ENCODE assay signal across 12 cellular contexts in the genomic region with DNA sequence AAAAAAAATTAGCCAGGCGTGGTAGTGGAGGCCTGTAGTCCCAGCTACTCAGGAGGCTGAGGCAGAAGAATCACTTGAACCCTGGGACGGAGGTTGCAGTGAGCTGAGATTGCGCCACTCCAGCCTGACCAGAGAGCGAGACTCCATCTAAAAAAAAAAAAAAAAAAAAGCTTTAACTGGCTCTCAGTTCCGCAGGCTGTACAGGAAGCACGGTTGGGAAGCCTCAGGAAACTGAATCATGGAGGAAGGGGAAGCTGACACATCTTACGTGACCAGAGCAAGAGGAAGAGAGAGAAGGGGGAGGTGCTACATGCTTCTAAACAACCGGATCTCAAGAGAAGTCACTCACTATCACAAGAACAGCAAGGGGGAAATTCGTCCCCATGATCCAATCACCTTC.
A peak's percentile ranks its signal among the peaks of the same experiment; 100 is the strongest.
DNase-seq lines count a peak whose midpoint lies in the region; ATAC-seq and TF ChIP-seq lines count a peak whose summit lies in the region.
"Had no signal": no experiment of that assay in that cellular context is flagged by ENCODE, and none has a peak within 500 bp of the region (broad histone marks: within the 10 kb centered on the region; RNA-seq: fewer than 3 reads in every experiment).

No MANE protein-coding gene starts in this region.

- no peak overlapping the region for H3K4me3 ChIP-seq in spleen

- DNase-seq in SIG-M5 treated with dmso at 0.1 percent for 504 hours (lab: John Stamatoyannopoulos, UW; ENCODE audit: unreplicated experiment) (peak; percentile 44), SIG-M5 (lab: John Stamatoyannopoulos, UW) (no peak), NOMO-1 treated with DMSO at 0.1 percent for 48 hours (lab: John Stamatoyannopoulos, UW; ENCODE audit: unreplicated experiment) (peak; percentile 91), dermis blood vessel endothelial cell (peak; percentile 95), spleen (peak; percentile 55), HUDEP-2 (lab: John Stamatoyannopoulos, UW; ENCODE audit: unreplicated experiment in 76 of 76) (no peak), DMS53 (lab: John Stamatoyannopoulos, UW) (no peak)
- no peak for DNase-seq in activated T-cell treated with anti-CD3 and anti-CD28 coated beads, Interleukin-2, amount 50 U/mL, for 4 hours
- DNase-seq: NCI-H1930; stimulated activated CD4-positive, alpha-beta T cell treated with anti-CD3 and anti-CD28 coated beads, Interleukin-2, amount 100 ng/mL, for 24 hours had no signal

- 41 to 60% (median 42%) methylated on average over 9 of the region's 9 CpGs for WGBS in spleen, 5 donors

- peaks cover 0 to 8% (median 0%) of the 10 kb centered on the region in 8 donors for H3K9me3 ChIP-seq in spleen

- no peaks in the 10 kb centered on the region for H3K27me3 Mint-ChIP-seq in activated T-cell treated with anti-CD3 and anti-CD28 coated beads, Interleukin-2, amount 50 U/mL, for 4 hours (ENCODE audit: low read depth)

- H3K9me3 Mint-ChIP-seq in activated T-cell treated with anti-CD3 and anti-CD28 coated beads, Interleukin-2, amount 50 U/mL, for 4 hours: peaks cover 5% of the 10 kb centered on the region

- H3K27ac ChIP-seq in spleen: peak overlapping the region in 3 of 8 donors; percentile 33 to 77 (median 55)
- H3K27ac ChIP-seq: 22Rv1, epithelial cell of prostate had no signal

- no peak for ATAC-seq in activated T-cell treated with anti-CD3 and anti-CD28 coated beads, Interleukin-2, amount 50 U/mL, for 4 hours

- TF ChIP-seq CTCF in spleen (IDR thresholded peaks at IDR 0.05 in 8 of 11, conservative IDR thresholded peaks at IDR 0.05 in 3 of 11): no peak

- no peaks in the 10 kb centered on the region for H3K4me1 Mint-ChIP-seq in activated T-cell treated with anti-CD3 and anti-CD28 coated beads, Interleukin-2, amount 50 U/mL, for 4 hours (ENCODE audit: low read depth)

- TF ChIP-seq POLR2A in spleen (IDR thresholded peaks at IDR 0.05): no peak

- intact Hi-C loops in spleen (cut with DNase I; ENCODE audit: low total_unique reads): no loop called here

- H3K27me3 ChIP-seq in spleen (replicated peaks in 1 of 7): no peaks in the 10 kb centered on the region

- no peaks in the 10 kb centered on the region for H3K36me3 Mint-ChIP-seq in activated T-cell treated with anti-CD3 and anti-CD28 coated beads, Interleukin-2, amount 50 U/mL, for 4 hours (ENCODE audit: insufficient read depth)

- H3K36me3 ChIP-seq in spleen: no peaks in the 10 kb centered on the region

- H3K4me3 Mint-ChIP-seq in activated T-cell treated with anti-CD3 and anti-CD28 coated beads, Interleukin-2, amount 50 U/mL, for 4 hours: no peak overlapping the region

- H3K4me1 ChIP-seq in spleen: no peaks in the 10 kb centered on the region

Comparison
In these comparisons a context has a peak if more than half of its experiments do, and no peak if none do; other contexts are left out.
1. DNase-seq: peak in SIG-M5 treated with dmso at 0.1 percent for 504 hours (single experiment), NOMO-1 treated with DMSO at 0.1 percent for 48 hours (single experiment), dermis blood vessel endothelial cell (single experiment) and spleen (single experiment); none in SIG-M5 (single experiment), HUDEP-2 (0 of 76), activated T-cell treated with anti-CD3 and anti-CD28 coated beads, Interleukin-2, amount 50 U/mL, for 4 hours (single experiment) and DMS53 (single experiment).